8 cellular contexts compared by ENCODE assay signal in the genomic region with DNA sequence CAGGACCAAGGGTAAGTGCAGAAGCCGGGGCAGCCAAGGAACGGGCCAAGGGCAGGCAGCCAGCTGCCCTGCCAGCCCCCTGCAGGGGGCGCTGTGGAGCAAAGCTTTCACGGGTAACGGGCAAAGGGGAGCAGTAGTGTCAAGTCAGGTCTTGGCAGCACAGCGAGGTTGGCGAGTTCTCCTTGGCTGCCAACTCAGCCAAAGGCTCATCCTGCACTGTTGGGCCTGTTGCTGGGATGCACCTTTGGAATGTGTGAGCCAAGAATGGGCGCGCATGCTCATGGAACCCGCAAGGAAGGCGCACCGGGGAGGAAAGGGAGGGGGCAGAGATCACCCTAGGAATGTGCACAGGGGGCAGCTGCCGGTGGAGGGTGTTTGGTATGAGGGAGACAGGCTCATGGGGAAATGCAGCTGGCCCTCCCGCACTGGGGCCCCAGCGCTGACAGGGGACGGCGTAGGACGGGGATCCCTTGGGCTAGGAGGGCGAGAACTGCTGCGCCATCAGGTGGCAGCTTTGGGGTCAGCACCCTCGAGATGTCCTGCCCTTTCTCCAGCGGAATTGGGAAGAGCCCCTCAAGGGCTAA.
DNase-seq lines count a peak whose midpoint lies in the region; ATAC-seq, FAIRE-seq and TF ChIP-seq lines count a peak whose summit lies in the region.

No MANE protein-coding gene starts in this region.

- TF ChIP-seq EP300 in A549 (IDR thresholded peaks at IDR 0.05) = no peak

- DNase-seq in A549 (ENCODE audit: low read depth in 1 of 2, low spot score in 1 of 2) = peak; percentile 55 to 73
- peak; percentile 18 for DNase-seq in HTR-8/SVneo (ENCODE audit: insufficient read length, low spot score)
- peak; percentile 66 for DNase-seq in WERI-Rb-1
- peak; percentile 51 for DNase-seq in mammary epithelial cell
- DNase-seq in left colon = peak; percentile 32 to 42
- peak; percentile 20 for DNase-seq in stimulated activated CD8-positive, alpha-beta memory T cell treated with anti-CD3 and anti-CD28 coated beads, Interleukin-12 subunit alpha, Interleukin-12 subunit beta, amount 100 ng/mL, for 1 hour (ENCODE audit: low read depth)

- CTCF ChIA-PET in A549 (lab: Yijun Ruan, JAX) (interaction anchor here (0.6 to 3.2 kb wide), 33 partner anchors 9 to 583 kb away, joined by 3 to 18 read pairs (median 4); no protein-coding TSS in a partner anchor), mammary epithelial cell (lab: Charles Lee; ENCODE audit: low non-redundant PET) (interaction anchor here (0.6 kb wide), 1 partner anchor 600 kb away, joined by 3 read pairs; no protein-coding TSS in a partner anchor)

- no peak for TF ChIP-seq POLR2A in A549 (IDR thresholded peaks at IDR 0.05; ENCODE audit: low read length)

- in situ Hi-C loops in mammary epithelial cell (cut with MboI; ENCODE audit: low sequenced_read_pairs in 2 of 2) = no loop called here

- H3K36me3 ChIP-seq in WERI-Rb-1 (no peaks in the 10 kb centered on the region), mammary epithelial cell (ENCODE audit: insufficient read depth, low read length) (no peaks in the 10 kb centered on the region)

- H3K4me2 ChIP-seq in A549 (peak overlapping the region; percentile 84), mammary epithelial cell (ENCODE audit: insufficient read depth, low read depth, low read length) (peak overlapping the region; percentile 63)

- peak overlapping the region; percentile 41 for H3K4me3 ChIP-seq in A549
- H3K4me3 ChIP-seq in WERI-Rb-1 (ENCODE audit: low read depth, low read length) = peak overlapping the region; percentile 36
- peak overlapping the region in 1 of 3 experiments; percentile 33 for H3K4me3 ChIP-seq in mammary epithelial cell (replicated peaks in 1 of 3; ENCODE audit: insufficient read depth in 1 of 3, low read depth in 2 of 3, low read length in 3 of 3)

- no peak overlapping the region for H3K9ac ChIP-seq in mammary epithelial cell (ENCODE audit: insufficient read depth, low read length)

- no peaks in the 10 kb centered on the region for H4K20me1 ChIP-seq in mammary epithelial cell (ENCODE audit: insufficient read depth, low read length)

- H2AFZ ChIP-seq in mammary epithelial cell (ENCODE audit: low read depth, low read length) = peak overlapping the region; percentile 64

- dilution Hi-C loops in mammary epithelial cell (cut with HindIII; ENCODE audit: low sequenced_read_pairs) = no loop called here

- POLR2A ChIA-PET in A549 (lab: Yijun Ruan, JAX) = no interaction called here

- peaks cover 37% of the 10 kb centered on the region for H3K27me3 ChIP-seq in WERI-Rb-1 (ENCODE audit: insufficient read depth, low read depth, severe bottlenecking)
- H3K27me3 ChIP-seq in mammary epithelial cell (ENCODE audit: insufficient read depth, low read length) = no peaks in the 10 kb centered on the region

- H3K79me2 ChIP-seq in mammary epithelial cell (ENCODE audit: insufficient read depth, low read length) = no peaks in the 10 kb centered on the region

- WGBS in A549 (ENCODE audit: missing lambda C conversion rate) = 2% methylated on average over 22 of the region's 22 CpGs
- WGBS in mammary epithelial cell (ENCODE audit: low coverage, missing lambda C conversion rate) = 2% methylated on average over 17 of the region's 22 CpGs

- H3K27ac ChIP-seq in A549 = no peak overlapping the region
- H3K27ac ChIP-seq in WERI-Rb-1 = no peak overlapping the region
- H3K27ac ChIP-seq in mammary epithelial cell (ENCODE audit: insufficient read depth, low read depth, low read length) = no peak overlapping the region

- FAIRE-seq in A549 (lab: Jason Lieb, UNC) = no peak
- FAIRE-seq in HTR-8/SVneo (lab: Jason Lieb, UNC) = no peak

- peak; percentile 75 to 93 for ATAC-seq in A549
- peak; percentile 80 for ATAC-seq in GM18867 (IDR thresholded peaks at IDR 0.05; ENCODE audit: unreplicated experiment)
- ATAC-seq in left colon = peak; percentile 26
- ATAC-seq in HG03280 (IDR thresholded peaks at IDR 0.05; ENCODE audit: unreplicated experiment) = no peak

- no TSS peak for BruUV-seq in mammary epithelial cell (replicated peaks; lab: Mats Ljungman, UMichigan)

- TF ChIP-seq RAD21 in A549 (conservative IDR thresholded peaks at IDR 0.05 in 1 of 2, IDR thresholded peaks at IDR 0.05 in 1 of 2) = peak in 1 of 2 experiments; percentile 11; a peak in 1 of 5 replicates

- 0 out of 3 replicates have a peak, but pooled peaks cover 2% of the 10 kb centered on the region for H3K9me3 ChIP-seq in A549
- H3K9me3 ChIP-seq in WERI-Rb-1 (ENCODE audit: severe bottlenecking) = no peaks in the 10 kb centered on the region
- H3K9me3 ChIP-seq in mammary epithelial cell (replicated peaks; ENCODE audit: insufficient read depth, low read length) = no peaks in the 10 kb centered on the region

- TF ChIP-seq CTCF in A549 (IDR thresholded peaks at IDR 0.05) (peak; percentile 70), WERI-Rb-1 (IDR thresholded peaks at IDR 0.05; ENCODE audit: low read depth, low read length) (peak; percentile 97), mammary epithelial cell (conservative IDR thresholded peaks at IDR 0.05 in 1 of 2, IDR thresholded peaks at IDR 0.05 in 1 of 2; ENCODE audit: extremely low read depth in 1 of 2, insufficient read depth in 1 of 2, low read depth in 1 of 2, low read length in 2 of 2) (peak; percentile 88 to 90)

- H3K4me1 ChIP-seq in A549 (no peaks in the 10 kb centered on the region), mammary epithelial cell (ENCODE audit: insufficient read depth, low read length) (peaks cover 3% of the 10 kb centered on the region)

- intact Hi-C loops in mammary epithelial cell (cut with micrococcal nuclease) (no loop called here), left colon (cut with DNase I, micrococcal nuclease) (no loop called here)

TF ChIP-seq in A549, 52 proteins besides CTCF, POLR2A, EP300 and RAD21:
- TF ChIP-seq TP53 (CRISPR knock-in tag; IDR thresholded peaks at IDR 0.05) (no peak), MAFK (IDR thresholded peaks at IDR 0.05; ENCODE audit: partially characterized antibody) (peak; percentile 20)
